Comparison of ENCODE assay signal across 13 cellular contexts in the genomic region with DNA sequence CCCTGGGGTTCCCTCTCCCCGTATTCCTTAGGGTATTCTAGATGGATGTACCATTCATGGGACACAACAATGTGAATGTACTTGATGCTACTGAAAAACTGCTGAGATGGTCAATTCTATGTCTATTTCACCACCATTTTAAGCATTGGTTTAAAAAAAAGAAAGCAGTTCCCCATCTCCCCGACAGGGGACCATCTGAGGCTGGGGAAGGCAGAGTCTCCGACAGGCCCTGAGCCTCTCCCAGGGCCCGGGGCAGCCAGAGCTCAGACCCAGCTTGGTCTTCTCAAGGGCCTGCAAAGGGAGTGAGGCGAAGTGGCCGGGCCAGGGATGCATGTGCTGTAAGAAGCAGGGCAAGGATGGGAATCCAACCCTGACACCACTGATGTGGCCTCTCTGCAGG.
DNase-seq lines count a peak whose midpoint lies in the region; TF ChIP-seq lines count a peak whose summit lies in the region.
"Had no signal": no experiment of that assay in that cellular context is flagged by ENCODE, and none has a peak within 500 bp of the region (broad histone marks: within the 10 kb centered on the region; RNA-seq: fewer than 3 reads in every experiment).

No MANE protein-coding gene starts in this region.

- H3K27ac ChIP-seq in KMS-11 = no peak overlapping the region
- H3K27ac ChIP-seq in ascending aorta = peak overlapping the region; percentile 69 to 91
- no peak overlapping the region for H3K27ac ChIP-seq in MM.1S (ENCODE audit: low read length)

- H3K4me3 ChIP-seq in KMS-11 (IDR thresholded peaks at IDR 0.05; ENCODE audit: insufficient read depth, low read depth, low read length) (no peak overlapping the region), ascending aorta (no peak overlapping the region), MM.1S (ENCODE audit: low read length) (no peak overlapping the region)
- H3K4me3 ChIP-seq: body of pancreas had no signal

- no peak overlapping the region for H3K4me2 ChIP-seq in KMS-11
- no peak overlapping the region for H3K4me2 ChIP-seq in MM.1S (ENCODE audit: low read depth, low read length)

- intact Hi-C loops in ascending aorta (cut with DNase I) = loop anchor here (2.0 to 10.0 kb wide), 5 partner anchors 85 to 445 kb away; a partner anchor contains a TSS

- H3K9me2 ChIP-seq in MM.1S (replicated peaks; ENCODE audit: insufficient read depth, low read length) = no peaks in the 10 kb centered on the region

- H3K79me2 ChIP-seq in KMS-11 (ENCODE audit: insufficient read depth, low read depth) (no peaks in the 10 kb centered on the region), MM.1S (ENCODE audit: low read length) (no peaks in the 10 kb centered on the region)

- no peaks in the 10 kb centered on the region for H3K36me3 Mint-ChIP-seq in nephron progenitor cell (ENCODE audit: low read depth)
- H3K36me3 Mint-ChIP-seq: activated CD8-positive, alpha-beta memory T cell treated with anti-CD3 and anti-CD28 coated beads, Interleukin-2, amount 10 ng/mL, durations not matched to agents 7 days and 5 days; CD8-positive, alpha-beta T cell had no signal

- H3K9ac ChIP-seq in KMS-11 = no peak overlapping the region
- H3K9ac ChIP-seq in MM.1S (ENCODE audit: low read length) = no peak overlapping the region

- H4K20me1 ChIP-seq in KMS-11 (ENCODE audit: insufficient read depth) = no peaks in the 10 kb centered on the region
- no peaks in the 10 kb centered on the region for H4K20me1 ChIP-seq in MM.1S (ENCODE audit: insufficient read depth, low read length)

- H3K27me3 Mint-ChIP-seq in nephron progenitor cell (ENCODE audit: low read depth, poor library complexity) = peaks cover 29% of the 10 kb centered on the region
- H3K27me3 Mint-ChIP-seq: activated CD8-positive, alpha-beta memory T cell treated with anti-CD3 and anti-CD28 coated beads, Interleukin-2, amount 10 ng/mL, durations not matched to agents 7 days and 5 days had no signal

- H3K4me1 ChIP-seq in KMS-11 (ENCODE audit: low read depth, poor library complexity, severe bottlenecking) (no peaks in the 10 kb centered on the region), ascending aorta (peaks cover 6 to 22% of the 10 kb centered on the region in 2 donors), MM.1S (ENCODE audit: low read length) (no peaks in the 10 kb centered on the region)
- H3K4me1 ChIP-seq: body of pancreas had no signal

- peak; percentile 36 for TF ChIP-seq CTCF in KMS-11 (conservative IDR thresholded peaks at IDR 0.05; ENCODE audit: low read depth, low read length)
- no peak for TF ChIP-seq CTCF in ascending aorta (IDR thresholded peaks at IDR 0.05)
- peak; percentile 40 for TF ChIP-seq CTCF in nephron progenitor cell (IDR thresholded peaks at IDR 0.05)
- TF ChIP-seq CTCF in GM10266 (IDR thresholded peaks at IDR 0.05; ENCODE audit: control insufficient read depth, insufficient read depth, low read depth, missing control alignments) = no peak
- TF ChIP-seq CTCF in MM.1S (IDR thresholded peaks at IDR 0.05; ENCODE audit: low read length) = no peak

- peaks cover 22% of the 10 kb centered on the region for H3K4me1 Mint-ChIP-seq in nephron progenitor cell
- H3K4me1 Mint-ChIP-seq: activated CD8-positive, alpha-beta memory T cell treated with anti-CD3 and anti-CD28 coated beads, Interleukin-2, amount 10 ng/mL, durations not matched to agents 7 days and 5 days had no signal

- H3K36me3 ChIP-seq in KMS-11 (ENCODE audit: insufficient read depth) (no peaks in the 10 kb centered on the region), ascending aorta (no peaks in the 10 kb centered on the region), MM.1S (replicated peaks; ENCODE audit: insufficient read depth, low read length) (no peaks in the 10 kb centered on the region)

- no peak overlapping the region for H3K27ac Mint-ChIP-seq in nephron progenitor cell
- H3K27ac Mint-ChIP-seq: activated CD8-positive, alpha-beta memory T cell treated with anti-CD3 and anti-CD28 coated beads, Interleukin-2, amount 10 ng/mL, durations not matched to agents 7 days and 5 days; CD8-positive, alpha-beta T cell had no signal

- peak; percentile 68 for DNase-seq in ELF-1 (ENCODE audit: low read depth, low spot score)
- peak in 1 of 2 donors; percentile 64 for DNase-seq in ascending aorta (ENCODE audit: low spot score in 2 of 2)
- peak; percentile 24 for DNase-seq in nephron progenitor cell
- no peak for DNase-seq in GM19238 (ENCODE audit: insufficient read length, low spot score)
- DNase-seq in GM10266 (ENCODE audit: extremely low spot score) = no peak
- DNase-seq in MM.1S = no peak
- DNase-seq: activated CD8-positive, alpha-beta memory T cell treated with anti-CD3 and anti-CD28 coated beads, Interleukin-2, amount 10 ng/mL, durations not matched to agents 7 days and 5 days; activated naive CD4-positive, alpha-beta T cell; CD8-positive, alpha-beta T cell; effector CD4-positive, alpha-beta T cell; NCI-H2107 had no signal

- H2AFZ ChIP-seq in KMS-11 (ENCODE audit: low read depth) = no peak overlapping the region
- H2AFZ ChIP-seq in MM.1S (ENCODE audit: low read length) = no peak overlapping the region

- no peaks in the 10 kb centered on the region for H3F3A ChIP-seq in MM.1S (ENCODE audit: insufficient read depth, low read length)

- H3K27me3 ChIP-seq in KMS-11 (ENCODE audit: insufficient read depth, low read depth) = no peaks in the 10 kb centered on the region
- no peaks in the 10 kb centered on the region for H3K27me3 ChIP-seq in ascending aorta
- no peaks in the 10 kb centered on the region for H3K27me3 ChIP-seq in MM.1S (replicated peaks; ENCODE audit: insufficient read depth, low read length)
- H3K27me3 ChIP-seq: body of pancreas had no signal

- H3K4me3 Mint-ChIP-seq in nephron progenitor cell = no peak overlapping the region
- H3K4me3 Mint-ChIP-seq: activated CD8-positive, alpha-beta memory T cell treated with anti-CD3 and anti-CD28 coated beads, Interleukin-2, amount 10 ng/mL, durations not matched to agents 7 days and 5 days; CD8-positive, alpha-beta T cell had no signal

- H3K9me3 Mint-ChIP-seq in nephron progenitor cell = peaks cover 4% of the 10 kb centered on the region
- H3K9me3 Mint-ChIP-seq: CD8-positive, alpha-beta T cell had no signal

- H3K9me3 ChIP-seq in ascending aorta (no peaks in the 10 kb centered on the region), MM.1S (replicated peaks; ENCODE audit: insufficient read depth, low read length) (no peaks in the 10 kb centered on the region)
- H3K9me3 ChIP-seq: body of pancreas had no signal

Comparison
In these comparisons a context has a peak if more than half of its experiments do, and no peak if none do; other contexts are left out.
1. DNase-seq: peak in ELF-1 (single experiment) and nephron progenitor cell (single experiment); none in GM19238 (single experiment), GM10266 (single experiment) and MM.1S (single experiment).
2. H3K27ac ChIP-seq: peak in ascending aorta (2 of 2); none in KMS-11 (single experiment) and MM.1S (single experiment).
3. CTCF ChIP-seq: peak in KMS-11 (single experiment) and nephron progenitor cell (single experiment); none in ascending aorta (0 of 3), GM10266 (single experiment) and MM.1S (single experiment).